30 cellular contexts compared by ENCODE assay signal in genomic region chr5:151574597-151574996, GRCh38. TPM values are rescaled to one million over a fixed set of nuclear protein-coding genes. Genes with fewer than 3 reads are reported as not detected.
"Had no signal": no experiment of that assay in that cellular context is flagged by ENCODE, and none has a peak within 500 bp of the region (broad histone marks: within the 10 kb centered on the region; RNA-seq: fewer than 3 reads in every experiment).

No MANE protein-coding gene starts in this region.

- H3K4me1 ChIP-seq: ascending aorta, gastroesophageal sphincter, neural progenitor cell, tibial artery had no signal

- DNase-seq: activated CD4-positive, alpha-beta T cell treated with anti-CD3 and anti-CD28 coated beads for 4 hours; activated CD4-positive, alpha-beta T cell treated with anti-CD3 and anti-CD28 coated beads, Interleukin-2, amount 50 U/mL, for 4 hours; activated CD8-positive, alpha-beta memory T cell treated with anti-CD3 and anti-CD28 coated beads for 24 hours; activated gamma-delta T cell; activated naive CD4-positive, alpha-beta T cell treated with anti-CD3 and anti-CD28 coated beads, Interleukin-2, amount 10 ng/mL, durations not matched to agents 7 days and 5 days; activated naive CD8-positive, alpha-beta T cell treated with anti-CD3 and anti-CD28 coated beads, Interleukin-2, amount 10 ng/mL, durations not matched to agents 7 days and 5 days; activated T-cell treated with anti-CD3 and anti-CD28 coated beads, Interleukin-2, amount 50 U/mL, for 1 hour; caudate nucleus; cortex of kidney; head of caudate nucleus; hippocampal formation; kidney; left colon; natural killer cell; occipital lobe; right cardiac atrium; spleen; stimulated activated naive CD4-positive, alpha-beta T cell; T-helper 9 cell; tibial artery had no signal

- H3K27me3 Mint-ChIP-seq: activated naive CD8-positive, alpha-beta T cell treated with anti-CD3 and anti-CD28 coated beads, Interleukin-2, amount 10 ng/mL, durations not matched to agents 7 days and 5 days; memory B cell had no signal

- H3K9me3 Mint-ChIP-seq: activated naive CD4-positive, alpha-beta T cell treated with anti-CD3 and anti-CD28 coated beads, Interleukin-2, amount 10 ng/mL, durations not matched to agents 7 days and 5 days; activated naive CD8-positive, alpha-beta T cell treated with anti-CD3 and anti-CD28 coated beads, Interleukin-2, amount 10 ng/mL, durations not matched to agents 7 days and 5 days; activated T-helper 1 cell treated with anti-CD3 and anti-CD28 coated beads, Interleukin-12 subunit alpha, Interleukin-12 subunit beta, Interleukin-2, Interleukin-4 antibody, amounts not matched to agents 30 ng/mL and 10 ng/mL and 1 ng/mL, durations not matched to agents 14 hours and 24 hours and 36 hours; memory B cell; natural killer cell; neural progenitor cell had no signal

- H3K27ac ChIP-seq: ascending aorta, gastroesophageal sphincter, neural progenitor cell, spleen, tibial artery, VCaP had no signal

- H3K36me3 Mint-ChIP-seq: activated naive CD4-positive, alpha-beta T cell treated with anti-CD3 and anti-CD28 coated beads, Interleukin-2, amount 10 ng/mL, durations not matched to agents 7 days and 5 days; activated naive CD8-positive, alpha-beta T cell treated with anti-CD3 and anti-CD28 coated beads, Interleukin-2, amount 10 ng/mL, durations not matched to agents 7 days and 5 days; brain; memory B cell; natural killer cell; neural progenitor cell had no signal

- H3K4me3 ChIP-seq: ascending aorta, gastroesophageal sphincter, neural progenitor cell, spleen, suprapubic skin, tibial artery had no signal

- H3K27me3 ChIP-seq: ascending aorta, gastroesophageal sphincter, neural progenitor cell, spleen, suprapubic skin, tibial artery had no signal

- H3K27ac Mint-ChIP-seq: activated naive CD4-positive, alpha-beta T cell treated with anti-CD3 and anti-CD28 coated beads, Interleukin-2, amount 10 ng/mL, durations not matched to agents 7 days and 5 days; activated naive CD8-positive, alpha-beta T cell treated with anti-CD3 and anti-CD28 coated beads, Interleukin-2, amount 10 ng/mL, durations not matched to agents 7 days and 5 days; activated T-helper 1 cell treated with anti-CD3 and anti-CD28 coated beads, Interleukin-12 subunit alpha, Interleukin-12 subunit beta, Interleukin-2, Interleukin-4 antibody, amounts not matched to agents 30 ng/mL and 10 ng/mL and 1 ng/mL, durations not matched to agents 14 hours and 24 hours and 36 hours; brain; memory B cell; natural killer cell; neural progenitor cell had no signal

- H3K9me3 ChIP-seq: ascending aorta, gastroesophageal sphincter, spleen, suprapubic skin, tibial artery had no signal

- H3K36me3 ChIP-seq: ascending aorta, gastroesophageal sphincter, neural progenitor cell, spleen, suprapubic skin, tibial artery had no signal

- H3K4me3 Mint-ChIP-seq: activated naive CD4-positive, alpha-beta T cell treated with anti-CD3 and anti-CD28 coated beads, Interleukin-2, amount 10 ng/mL, durations not matched to agents 7 days and 5 days; activated naive CD8-positive, alpha-beta T cell treated with anti-CD3 and anti-CD28 coated beads, Interleukin-2, amount 10 ng/mL, durations not matched to agents 7 days and 5 days; activated T-helper 1 cell treated with anti-CD3 and anti-CD28 coated beads, Interleukin-12 subunit alpha, Interleukin-12 subunit beta, Interleukin-2, Interleukin-4 antibody, amounts not matched to agents 30 ng/mL and 10 ng/mL and 1 ng/mL, durations not matched to agents 14 hours and 24 hours and 36 hours; brain; memory B cell; natural killer cell; neural progenitor cell had no signal

- H3K4me1 Mint-ChIP-seq: brain, neural progenitor cell had no signal

RNA-seq across cellular contexts. Expression of gene FAT2, which starts 16.5 kb away (rescaled TPM):
- total RNA-seq: activated naive CD8-positive, alpha-beta T cell treated with anti-CD3 and anti-CD28 coated beads, Interleukin-2, amount 10 ng/mL, durations not matched to agents 7 days and 5 days; activated T-helper 1 cell treated with anti-CD3 and anti-CD28 coated beads, Interleukin-12 subunit alpha, Interleukin-12 subunit beta, Interleukin-2, Interleukin-4 antibody, amounts not matched to agents 30 ng/mL and 10 ng/mL and 1 ng/mL, durations not matched to agents 14 hours and 24 hours and 36 hours; ascending aorta; endothelial cell of umbilical vein; left colon; natural killer cell; T-helper 1 cell treated with Interleukin-12 subunit alpha and Interleukin-12 subunit beta and Interleukin-4 antibody, amounts not matched to agents 30 ng/mL and 1 ng/mL, for 36 hours had no signal
